21 cellular contexts compared by ENCODE assay signal in the genomic region with DNA sequence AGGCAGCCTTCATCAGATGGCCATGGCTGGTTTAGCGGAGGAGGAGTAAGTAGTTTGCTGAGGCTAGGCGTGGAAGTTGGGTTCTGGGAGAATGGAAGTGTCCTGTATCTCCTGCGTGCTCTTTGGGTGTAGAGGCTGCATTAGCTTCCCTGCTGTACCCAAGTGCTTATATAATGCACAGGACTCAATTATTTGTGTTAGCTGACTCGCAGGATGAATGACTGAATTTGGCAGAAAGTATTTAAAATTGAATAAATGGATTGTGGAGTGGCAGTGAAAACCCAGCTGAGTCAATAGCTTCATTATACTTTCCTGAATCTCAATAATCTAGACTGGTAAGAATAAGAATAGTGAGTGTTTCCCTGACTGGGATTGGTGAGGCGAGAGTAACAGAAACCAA. TPM values are rescaled to one million over a fixed set of nuclear protein-coding genes. Genes with fewer than 3 reads are reported as not detected.
DNase-seq lines count a peak whose midpoint lies in the region; ATAC-seq and TF ChIP-seq lines count a peak whose summit lies in the region.
"Had no signal": no experiment of that assay in that cellular context is flagged by ENCODE, and none has a peak within 500 bp of the region (broad histone marks: within the 10 kb centered on the region; RNA-seq: fewer than 3 reads in every experiment).

No MANE protein-coding gene starts in this region.

- peak; percentile 2 for DNase-seq in NCI-H345 (lab: John Stamatoyannopoulos, UW)
- DNase-seq in NCI-H345 treated with DMSO at 0.1 percent for 48 hours (lab: John Stamatoyannopoulos, UW; ENCODE audit: unreplicated experiment), result no peak
- DNase-seq in HAP-1 (ENCODE audit: low spot score in 2 of 2), result peak; percentile 16 to 39
- DNase-seq in activated B cell treated with CpG ODN at 0.5 μM for 24 hours, result no peak
- no peak for DNase-seq in naive thymus-derived CD8-positive, alpha-beta T cell
- DNase-seq in NCI-H146 treated with DMSO at 0.1 percent for 48 hours (lab: John Stamatoyannopoulos, UW; ENCODE audit: unreplicated experiment), result no peak
- DNase-seq in gastrocnemius medialis, result no peak
- DNase-seq in stimulated activated CD4-positive, alpha-beta T cell treated with anti-CD3 and anti-CD28 coated beads, Interleukin-2, amount 100 ng/mL, for 48 hours, result no peak
- DNase-seq: 8988T; DMS53; GDM1; MV-4-11; NCI-H1417; NCI-H187 treated with DMSO at 0.1 percent for 48 hours; NCI-H226; NCI-H524 treated with DMSO at 0.1 percent for 48 hours; NK-92 treated with Interleukin-12 subunit alpha and Interleukin-12 subunit beta, amount 100 ng/mL, for 24 hours had no signal

- H3K4me1 Mint-ChIP-seq in activated B cell treated with CpG ODN at 0.5 μM for 24 hours, result no peaks in the 10 kb centered on the region
- no peaks in the 10 kb centered on the region for H3K4me1 Mint-ChIP-seq in naive thymus-derived CD8-positive, alpha-beta T cell

- H3K27me3 Mint-ChIP-seq in activated B cell treated with CpG ODN at 0.5 μM for 24 hours, result no peaks in the 10 kb centered on the region
- H3K27me3 Mint-ChIP-seq in naive thymus-derived CD8-positive, alpha-beta T cell, result no peaks in the 10 kb centered on the region

- H3K9me3 ChIP-seq in HAP-1, result no peaks in the 10 kb centered on the region
- no peaks in the 10 kb centered on the region for H3K9me3 ChIP-seq in gastrocnemius medialis

- intact Hi-C loops in activated B cell treated with CpG ODN at 0.5 μM for 24 hours (cut with micrococcal nuclease) (no loop called here), gastrocnemius medialis (cut with DNase I; ENCODE audit: low total_unique reads) (no loop called here)

- H3K4me3 ChIP-seq in HAP-1, result no peak overlapping the region
- no peak overlapping the region for H3K4me3 ChIP-seq in gastrocnemius medialis

- H3K27ac ChIP-seq in gastrocnemius medialis, result no peak overlapping the region
- H3K27ac ChIP-seq: C4-2B, KMS-11 had no signal

- H3K4me3 Mint-ChIP-seq in activated B cell treated with CpG ODN at 0.5 μM for 24 hours, result no peak overlapping the region
- H3K4me3 Mint-ChIP-seq in naive thymus-derived CD8-positive, alpha-beta T cell, result no peak overlapping the region

- TF ChIP-seq CTCF in activated B cell treated with CpG ODN at 0.5 μM for 24 hours (IDR thresholded peaks at IDR 0.05), result no peak
- no peak for TF ChIP-seq CTCF in gastrocnemius medialis (IDR thresholded peaks at IDR 0.05 in 4 of 5, conservative IDR thresholded peaks at IDR 0.05 in 1 of 5)

- peaks cover 9% of the 10 kb centered on the region; the same call in 1 of the 2 replicates for H3K4me1 ChIP-seq in HAP-1
- no peaks in the 10 kb centered on the region for H3K4me1 ChIP-seq in gastrocnemius medialis

- peaks cover 27% of the 10 kb centered on the region for H3K36me3 ChIP-seq in HAP-1 (replicated peaks)
- H3K36me3 ChIP-seq in gastrocnemius medialis, result peaks cover 0 to 21% of the 10 kb centered on the region in 2 donors

- in situ Hi-C loops in HAP-1 (cut with MboI; ENCODE audit: low sequenced_read_pairs) (no loop called here), gastrocnemius medialis (cut with MboI; ENCODE audit: low sequenced_read_pairs in 4 of 4) (loop anchor here in 2 of 4 donors (25.0 kb wide), 1 partner anchor 553 kb away; no protein-coding TSS in a partner anchor)

- H3K27ac Mint-ChIP-seq in activated B cell treated with CpG ODN at 0.5 μM for 24 hours, result peak overlapping the region; percentile 19
- H3K27ac Mint-ChIP-seq in naive thymus-derived CD8-positive, alpha-beta T cell, result peak overlapping the region in 7 of 10 donors; percentile 9 to 70 (median 37)

- H3K9me3 Mint-ChIP-seq in activated B cell treated with CpG ODN at 0.5 μM for 24 hours, result no peaks in the 10 kb centered on the region
- H3K9me3 Mint-ChIP-seq in naive thymus-derived CD8-positive, alpha-beta T cell, result no peaks in the 10 kb centered on the region

- CTCF ChIA-PET in activated B cell treated with CpG ODN at 0.5 μM for 24 hours (lab: Charles Lee), result no interaction called here

- H3K27me3 ChIP-seq in HAP-1 (ENCODE audit: low read depth) (no peaks in the 10 kb centered on the region; the same call in 1 of the 2 replicates), gastrocnemius medialis (no peaks in the 10 kb centered on the region)

- POLR2A ChIA-PET in activated B cell treated with CpG ODN at 0.5 μM for 24 hours (lab: Charles Lee), result no interaction called here
- POLR2A ChIA-PET in naive thymus-derived CD8-positive, alpha-beta T cell (lab: Charles Lee), result no interaction called here

- H3K36me3 Mint-ChIP-seq in activated B cell treated with CpG ODN at 0.5 μM for 24 hours (ENCODE audit: low read depth), result peaks cover 31% of the 10 kb centered on the region
- peaks cover 0 to 33% (median 11%) of the 10 kb centered on the region in 3 donors for H3K36me3 Mint-ChIP-seq in naive thymus-derived CD8-positive, alpha-beta T cell

- TF ChIP-seq POLR2A in gastrocnemius medialis (IDR thresholded peaks at IDR 0.05), result no peak

- no peak for ATAC-seq in activated B cell treated with CpG ODN at 0.5 μM for 24 hours (ENCODE audit: low read depth)
- no peak for ATAC-seq in naive thymus-derived CD8-positive, alpha-beta T cell
- ATAC-seq in gastrocnemius medialis, result no peak
- ATAC-seq: Panc1, SK-N-SH treated with all-trans-retinoic acid at 6 μM for 48 hours had no signal

RNA-seq across cellular contexts. Expression of a gene that starts 13.8 kb away (rescaled TPM):
- total RNA-seq in activated B cell treated with CpG ODN at 0.5 μM for 24 hours (65.6 and 69.7 TPM in 2 replicates), gastrocnemius medialis (10 to 100 TPM; 50.4 to 75.3 (median 59.1) TPM)
- total RNA-seq in naive thymus-derived CD8-positive, alpha-beta T cell, result 10 to 100 TPM; 74.2 to 87.6 TPM
- polyA plus RNA-seq in naive thymus-derived CD8-positive, alpha-beta T cell, result 10 to 100 TPM; 68.8 to 72.9 (median 70.9) TPM

RNA-seq across cellular contexts. Expression of a gene that starts 44.0 kb away (rescaled TPM):
- total RNA-seq in activated B cell treated with CpG ODN at 0.5 μM for 24 hours (8.6 and 9.6 TPM in 2 replicates), gastrocnemius medialis (10 to 100 TPM; 20.9 to 26.7 (median 24.1) TPM)
- total RNA-seq in naive thymus-derived CD8-positive, alpha-beta T cell, result 10 to 100 TPM; 18.5 to 19.3 TPM
- 10 to 100 TPM; 11.3 to 18.2 (median 14.2) TPM for polyA plus RNA-seq in naive thymus-derived CD8-positive, alpha-beta T cell

Comparison
In these comparisons a context has a peak if more than half of its experiments do, and no peak if none do; other contexts are left out.
1. DNase-seq: peak in NCI-H345 (single experiment) and HAP-1 (2 of 2); none in NCI-H345 treated with DMSO at 0.1 percent for 48 hours (single experiment), activated B cell treated with CpG ODN at 0.5 μM for 24 hours (single experiment), naive thymus-derived CD8-positive, alpha-beta T cell (0 of 10), NCI-H146 treated with DMSO at 0.1 percent for 48 hours (single experiment), gastrocnemius medialis (0 of 2) and stimulated activated CD4-positive, alpha-beta T cell treated with anti-CD3 and anti-CD28 coated beads, Interleukin-2, amount 100 ng/mL, for 48 hours (0 of 2).